Comparison of ENCODE assay signal across 6 cellular contexts in the genomic region with DNA sequence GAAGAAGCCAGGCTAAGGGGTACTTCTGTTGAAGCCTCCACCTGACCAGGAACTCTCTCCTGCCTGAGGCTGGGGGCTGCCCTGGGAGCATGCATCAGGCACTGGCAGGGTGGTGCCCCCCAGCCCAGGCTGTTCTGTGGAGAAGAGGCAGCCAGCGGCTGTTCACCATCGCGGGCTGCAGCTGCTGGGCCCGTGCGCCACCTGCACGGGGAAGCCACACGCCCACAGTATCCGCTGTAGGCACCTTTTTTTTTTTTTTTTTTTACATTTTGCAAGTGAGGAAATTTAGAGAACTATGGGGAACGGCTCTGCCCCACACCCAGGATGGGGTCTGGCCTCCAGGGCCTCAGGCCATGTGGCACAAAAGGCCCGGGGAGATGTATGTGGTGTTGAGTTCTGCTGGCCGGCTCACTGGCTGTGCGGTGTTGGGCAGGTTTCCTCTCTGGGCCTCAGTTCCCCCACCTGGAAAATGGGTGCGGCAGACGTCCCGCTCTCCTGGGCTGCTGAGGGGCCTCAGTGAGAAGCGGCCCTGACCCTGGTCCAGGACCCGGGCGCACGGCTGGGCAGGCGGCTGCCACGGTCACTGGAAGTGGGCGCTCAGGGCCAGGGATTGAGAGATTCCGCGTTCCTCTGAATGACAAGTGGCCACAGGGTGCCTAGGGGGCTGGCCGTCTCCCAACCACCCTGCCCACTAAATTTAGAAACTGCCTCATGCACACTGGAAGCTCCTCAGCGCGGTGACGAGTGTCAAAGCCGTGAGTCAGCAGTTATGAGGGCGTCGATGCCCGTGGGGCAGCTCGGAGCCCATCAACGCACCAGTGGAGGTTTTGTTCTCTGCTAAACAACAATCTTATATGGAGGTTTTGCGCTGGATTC. TPM values are rescaled to one million over a fixed set of nuclear protein-coding genes. Genes with fewer than 3 reads are reported as not detected.
DNase-seq lines count a peak whose midpoint lies in the region; ATAC-seq and TF ChIP-seq lines count a peak whose summit lies in the region.

No MANE protein-coding gene starts in this region.

- H3K9ac ChIP-seq in duodenal mucosa (ENCODE audit: low read depth in 1 of 2, low read length in 2 of 2), result no peak overlapping the region
- peak overlapping the region; percentile 60 to 93 (median 86) for H3K9ac ChIP-seq in skeletal muscle tissue (ENCODE audit: low read depth in 1 of 3, low read length in 3 of 3)

- H3K27me3 ChIP-seq in RWPE2 (ENCODE audit: insufficient read depth, poor library complexity, severe bottlenecking) (no peaks in the 10 kb centered on the region), duodenal mucosa (ENCODE audit: control insufficient read depth in 1 of 2, insufficient read depth in 2 of 2, low read length in 2 of 2) (no peaks in the 10 kb centered on the region), skeletal muscle tissue (ENCODE audit: control insufficient read depth in 3 of 3, insufficient read depth in 3 of 3, low read length in 3 of 3) (peaks cover 0 to 3% (median 0%) of the 10 kb centered on the region in 3 donors)

- H3K36me3 ChIP-seq in RWPE2 (ENCODE audit: low read depth) (no peaks in the 10 kb centered on the region), duodenal mucosa (ENCODE audit: control insufficient read depth in 1 of 2, insufficient read depth in 2 of 2, low read length in 2 of 2) (no peaks in the 10 kb centered on the region), skeletal muscle tissue (ENCODE audit: control insufficient read depth in 3 of 3, insufficient read depth in 3 of 3, low read length in 3 of 3) (no peaks in the 10 kb centered on the region)

- peak; percentile 49 for ATAC-seq in GM18907 (IDR thresholded peaks at IDR 0.05; ENCODE audit: unreplicated experiment)
- peak; percentile 92 for ATAC-seq in RWPE2 (ENCODE audit: low read depth)
- no peak for ATAC-seq in HG02759 (IDR thresholded peaks at IDR 0.05; ENCODE audit: unreplicated experiment)

- DNase-seq in RWPE2 (ENCODE audit: low spot score) (peak; percentile 80), GM19240 (ENCODE audit: insufficient read length, low spot score) (no peak)

- H3K27ac ChIP-seq in RWPE2 (ENCODE audit: poor library complexity, severe bottlenecking) (no peak overlapping the region), duodenal mucosa (ENCODE audit: low read depth, low read length) (peak overlapping the region; percentile 20), skeletal muscle tissue (ENCODE audit: low read depth, low read length) (peak overlapping the region; percentile 100)

- no peak for TF ChIP-seq CTCF in RWPE2 (IDR thresholded peaks at IDR 0.05; ENCODE audit: poor library complexity, severe bottlenecking)

- H3K9me3 ChIP-seq in RWPE2 (ENCODE audit: severe bottlenecking), result no peaks in the 10 kb centered on the region
- no peaks in the 10 kb centered on the region for H3K9me3 ChIP-seq in duodenal mucosa (ENCODE audit: control insufficient read depth in 1 of 2, low read length in 2 of 2)
- H3K9me3 ChIP-seq in skeletal muscle tissue (ENCODE audit: control insufficient read depth in 3 of 3, low read length in 3 of 3), result no peaks in the 10 kb centered on the region

- H3K4me1 ChIP-seq in RWPE2 (ENCODE audit: insufficient read depth, poor library complexity, severe bottlenecking) (peaks cover 7% of the 10 kb centered on the region), duodenal mucosa (ENCODE audit: control insufficient read depth in 1 of 2, insufficient read depth in 2 of 2, low read length in 2 of 2) (no peaks in the 10 kb centered on the region), skeletal muscle tissue (ENCODE audit: control insufficient read depth in 3 of 3, insufficient read depth in 3 of 3, low read length in 3 of 3) (peaks cover 12 to 19% (median 19%) of the 10 kb centered on the region in 3 donors)

- no peak overlapping the region for H3K4me3 ChIP-seq in RWPE2 (ENCODE audit: severe bottlenecking)
- H3K4me3 ChIP-seq in duodenal mucosa (ENCODE audit: low read depth in 1 of 2, low read length in 2 of 2), result no peak overlapping the region
- peak overlapping the region in 2 of 3 donors; percentile 50 to 60 for H3K4me3 ChIP-seq in skeletal muscle tissue (ENCODE audit: low read length in 3 of 3)

RNA-seq across cellular contexts. Expression of gene INTS1, which starts 8.8 kb away (rescaled TPM):
- 16.7 TPM for total RNA-seq in skeletal muscle tissue

RNA-seq across cellular contexts. Expression of gene MAFK, which starts 17.5 kb away (rescaled TPM):
- total RNA-seq in skeletal muscle tissue, result 6.8 TPM

RNA-seq across cellular contexts. Expression of gene TMEM184A, which starts 43.0 kb away (rescaled TPM):
- total RNA-seq in skeletal muscle tissue, result not detected

RNA-seq across cellular contexts. Expression of gene MICALL2, which starts 53.7 kb away (rescaled TPM):
- 3.1 TPM for total RNA-seq in skeletal muscle tissue

RNA-seq across cellular contexts. Expression of gene PSMG3, which starts 56.8 kb away (rescaled TPM):
- 19.3 TPM for total RNA-seq in skeletal muscle tissue

Comparison
In these comparisons a context has a peak if more than half of its experiments do, and no peak if none do; other contexts are left out.
1. H3K4me3 ChIP-seq: peak in skeletal muscle tissue (2 of 3); none in RWPE2 (single experiment) and duodenal mucosa (0 of 2).
2. H3K9ac ChIP-seq: peak in skeletal muscle tissue (3 of 3); none in duodenal mucosa (0 of 2).